ENCODE assay signal across 8 cellular contexts in the genomic region with DNA sequence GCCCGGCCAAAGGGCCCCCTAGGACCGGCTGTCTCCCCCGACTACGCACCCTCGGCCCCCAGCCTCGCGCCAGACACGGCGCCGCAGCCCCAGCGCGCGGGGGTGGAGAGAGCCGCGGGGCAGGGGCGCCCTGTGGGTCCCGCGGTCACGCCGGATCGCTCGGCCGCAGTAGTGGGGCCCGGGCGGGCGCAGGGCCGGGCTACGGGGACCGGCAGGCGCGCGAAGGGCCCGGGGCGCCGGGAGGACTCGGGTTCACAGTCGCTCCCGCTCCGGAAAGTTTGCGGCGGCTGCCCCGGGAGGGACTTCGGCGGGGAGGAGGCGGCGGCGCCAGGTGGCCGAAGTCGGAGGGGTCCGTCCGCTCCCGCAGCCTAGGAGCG. TPM values are rescaled to one million over a fixed set of nuclear protein-coding genes. Genes with fewer than 3 reads are reported as not detected.
A peak's percentile ranks its signal among the peaks of the same experiment; 100 is the strongest.
DNase-seq lines count a peak whose midpoint lies in the region; ATAC-seq and TF ChIP-seq lines count a peak whose summit lies in the region.

No MANE protein-coding gene starts in this region.

- no peak overlapping the region for H3K9ac ChIP-seq in rectal smooth muscle tissue (ENCODE audit: low read length)

- peaks cover 9% of the 10 kb centered on the region for H3K36me3 Mint-ChIP-seq in activated CD4-positive, alpha-beta memory T cell treated with anti-CD3 and anti-CD28 coated beads, Interleukin-2, amount 10 ng/mL, durations not matched to agents 7 days and 5 days (ENCODE audit: low read depth)

- H3K27me3 ChIP-seq in heart right ventricle (peaks cover 0 to 36% (median 0%) of the 10 kb centered on the region in 7 donors), rectal smooth muscle tissue (ENCODE audit: control insufficient read depth, insufficient read depth, low read length) (no peaks in the 10 kb centered on the region)

- H3K27me3 Mint-ChIP-seq in activated CD4-positive, alpha-beta memory T cell treated with anti-CD3 and anti-CD28 coated beads, Interleukin-2, amount 10 ng/mL, durations not matched to agents 7 days and 5 days: peaks cover 45% of the 10 kb centered on the region

- peak overlapping the region; percentile 67 for H3K4me3 Mint-ChIP-seq in activated CD4-positive, alpha-beta memory T cell treated with anti-CD3 and anti-CD28 coated beads, Interleukin-2, amount 10 ng/mL, durations not matched to agents 7 days and 5 days

- ATAC-seq in GM21723 (IDR thresholded peaks at IDR 0.05; ENCODE audit: unreplicated experiment) (peak; percentile 29), heart right ventricle (peak in 7 of 8 donors; percentile 9 to 56 (median 40)), GM19397 (IDR thresholded peaks at IDR 0.05; ENCODE audit: unreplicated experiment) (no peak)

- H3K4me1 ChIP-seq in heart right ventricle (peaks cover 3 to 20% (median 15%) of the 10 kb centered on the region in 9 donors), rectal smooth muscle tissue (ENCODE audit: control insufficient read depth, insufficient read depth, low read length) (no peaks in the 10 kb centered on the region)

- POLR2A ChIA-PET in activated CD4-positive, alpha-beta memory T cell treated with anti-CD3 and anti-CD28 coated beads, Interleukin-2, amount 10 ng/mL, durations not matched to agents 7 days and 5 days (lab: Charles Lee): no interaction called here

- H3K36me3 ChIP-seq in heart right ventricle (no peaks in the 10 kb centered on the region), rectal smooth muscle tissue (ENCODE audit: control insufficient read depth, insufficient read depth, low read length) (no peaks in the 10 kb centered on the region)

- peak overlapping the region; percentile 13 to 89 (median 81) for H3K27ac ChIP-seq in heart right ventricle
- H3K27ac ChIP-seq in rectal smooth muscle tissue (ENCODE audit: low read depth, low read length): peak overlapping the region; percentile 78

- peaks cover 11% of the 10 kb centered on the region for H3K4me1 Mint-ChIP-seq in activated CD4-positive, alpha-beta memory T cell treated with anti-CD3 and anti-CD28 coated beads, Interleukin-2, amount 10 ng/mL, durations not matched to agents 7 days and 5 days

- H3K4me3 ChIP-seq in heart right ventricle (peak overlapping the region; percentile 65 to 86 (median 72)), rectal smooth muscle tissue (ENCODE audit: low read length) (peak overlapping the region; percentile 78)

- CTCF ChIA-PET in activated CD4-positive, alpha-beta memory T cell treated with anti-CD3 and anti-CD28 coated beads, Interleukin-2, amount 10 ng/mL, durations not matched to agents 7 days and 5 days (lab: Charles Lee): no interaction called here

- intact Hi-C loops in heart right ventricle (cut with DNase I): loop anchor here in 1 of 10 donors (5.0 kb wide), 1 partner anchor 34 kb away; a partner anchor contains a TSS

- WGBS in heart right ventricle, 2 donors: 1% methylated on average over 53 of the region's 53 CpGs

- peaks cover 9% of the 10 kb centered on the region for H3K9me3 Mint-ChIP-seq in activated CD4-positive, alpha-beta memory T cell treated with anti-CD3 and anti-CD28 coated beads, Interleukin-2, amount 10 ng/mL, durations not matched to agents 7 days and 5 days

- no peaks in the 10 kb centered on the region for H3K9me3 ChIP-seq in heart right ventricle

- DNase-seq in activated CD4-positive, alpha-beta memory T cell treated with anti-CD3 and anti-CD28 coated beads, Interleukin-2, amount 10 ng/mL, durations not matched to agents 7 days and 5 days: no peak
- DNase-seq in heart right ventricle (peak in 1 of 2 donors; percentile 39), NCI-H2171 (lab: John Stamatoyannopoulos, UW) (no peak), medulla oblongata (ENCODE audit: extremely low spot score) (no peak)
- DNase-seq in activated CD4-positive, alpha-beta T cell treated with anti-CD3 and anti-CD28 coated beads for 4 hours: no peak

- no peak for TF ChIP-seq CTCF in heart right ventricle (IDR thresholded peaks at IDR 0.05)

- no peak overlapping the region for H3K27ac Mint-ChIP-seq in activated CD4-positive, alpha-beta memory T cell treated with anti-CD3 and anti-CD28 coated beads, Interleukin-2, amount 10 ng/mL, durations not matched to agents 7 days and 5 days

RNA-seq across cellular contexts. Expression of a gene that starts 7.1 kb away (rescaled TPM):
- total RNA-seq in activated CD4-positive, alpha-beta memory T cell treated with anti-CD3 and anti-CD28 coated beads, Interleukin-2, amount 10 ng/mL, durations not matched to agents 7 days and 5 days: 10 to 100 TPM; 10.3 to 11.6 TPM
- 1 to 10 TPM; 2.1 to 4.7 (median 3.5) TPM for total RNA-seq in heart right ventricle
- 1 to 10 TPM; 2.6 to 3.8 TPM for polyA plus RNA-seq in heart right ventricle

RNA-seq across cellular contexts. Expression of a gene that starts 32.6 kb away (rescaled TPM):
- 1 to 10 TPM; 1.4 TPM for total RNA-seq in activated CD4-positive, alpha-beta memory T cell treated with anti-CD3 and anti-CD28 coated beads, Interleukin-2, amount 10 ng/mL, durations not matched to agents 7 days and 5 days
- 1 to 10 TPM in 9 of 10 donors, under 1 TPM in 1; 0.42 to 1.6 (median 1.3) TPM for total RNA-seq in heart right ventricle
- polyA plus RNA-seq in heart right ventricle: 1 to 10 TPM in 1 of 2 donors, under 1 TPM in 1; 0.73 to 1.2 TPM
